In genomic region chr1:27562021-27562420, GRCh38 we compare ENCODE assay signal across 12 cellular contexts. TPM values are rescaled to one million over a fixed set of nuclear protein-coding genes. Genes with fewer than 3 reads are reported as not detected.
DNase-seq lines count a peak whose midpoint lies in the region; ATAC-seq and TF ChIP-seq lines count a peak whose summit lies in the region.
"Had no signal": no experiment of that assay in that cellular context is flagged by ENCODE, and none has a peak within 500 bp of the region (broad histone marks: within the 10 kb centered on the region; RNA-seq: fewer than 3 reads in every experiment).

No MANE protein-coding gene starts in this region.

- TF ChIP-seq CTCF in heart right ventricle (IDR thresholded peaks at IDR 0.05) (no peak), prostate gland (IDR thresholded peaks at IDR 0.05) (no peak), vagina (IDR thresholded peaks at IDR 0.05) (no peak)

- peak overlapping the region; percentile 64 to 98 (median 92) for H3K27ac ChIP-seq in heart right ventricle
- H3K27ac ChIP-seq in prostate gland, result peak overlapping the region; percentile 67 to 72
- H3K27ac ChIP-seq in vagina, result peak overlapping the region; percentile 96
- H3K27ac ChIP-seq: KMS-11 had no signal

- intact Hi-C loops in heart right ventricle (cut with DNase I), result loop anchor here in 3 of 10 donors (5.0 kb wide), 3 partner anchors 35 to 40 kb away; partner anchors contain the start of gene AHDC1 (in 1 of the 3)
- intact Hi-C loops in cardiac septum (cut with DNase I), result loop anchor here (2.0 to 5.0 kb wide), 2 partner anchors 35 to 37 kb away; no protein-coding TSS in a partner anchor
- intact Hi-C loops in left ventricle myocardium superior (cut with micrococcal nuclease), result loop anchor here (5.0 kb wide), 1 partner anchor 40 kb away; the partner anchor contains the start of gene AHDC1
- intact Hi-C loops in prostate gland (cut with DNase I), result no loop called here
- intact Hi-C loops in vagina (cut with DNase I), result no loop called here

- DNase-seq in heart right ventricle (no peak), cardiac septum (ENCODE audit: low spot score) (no peak), left ventricle myocardium superior (peak; percentile 33), prostate gland (ENCODE audit: low spot score) (no peak), vagina (ENCODE audit: extremely low spot score in 2 of 2) (no peak), NK-92 (lab: John Stamatoyannopoulos, UW; ENCODE audit: unreplicated experiment) (no peak), islet precursor cell (no peak), NCI-H345 treated with DMSO at 0.1 percent for 48 hours (lab: John Stamatoyannopoulos, UW; ENCODE audit: unreplicated experiment) (no peak)
- DNase-seq: activated CD4-positive, alpha-beta T cell treated with anti-CD3 and anti-CD28 coated beads for 4 hours; EL; SIG-M5 had no signal

- H3K4me3 ChIP-seq in heart right ventricle, result peak overlapping the region in 4 of 10 donors; percentile 6 to 24 (median 12)
- no peak overlapping the region for H3K4me3 ChIP-seq in prostate gland
- H3K4me3 ChIP-seq in vagina, result peak overlapping the region; percentile 4 to 37

- H3K36me3 ChIP-seq in heart right ventricle, result peaks cover 0 to 18% (median 9%) of the 10 kb centered on the region in 9 donors
- H3K36me3 ChIP-seq in prostate gland, result no peaks in the 10 kb centered on the region
- H3K36me3 ChIP-seq in vagina, result no peaks in the 10 kb centered on the region

- H3K9me3 ChIP-seq in heart right ventricle (no peaks in the 10 kb centered on the region), prostate gland (no peaks in the 10 kb centered on the region), vagina (no peaks in the 10 kb centered on the region)

- TF ChIP-seq POLR2A in prostate gland (IDR thresholded peaks at IDR 0.05) (no peak), vagina (IDR thresholded peaks at IDR 0.05) (no peak)

- H3K27me3 ChIP-seq in heart right ventricle (no peaks in the 10 kb centered on the region), prostate gland (replicated peaks; ENCODE audit: insufficient read depth) (no peaks in the 10 kb centered on the region), vagina (no peaks in the 10 kb centered on the region)

- ATAC-seq in heart right ventricle (no peak), left ventricle myocardium superior (no peak)

- H3K4me1 ChIP-seq in heart right ventricle, result peaks cover 44 to 96% (median 83%) of the 10 kb centered on the region in 9 donors
- H3K4me1 ChIP-seq in prostate gland (replicated peaks), result peaks cover 16% of the 10 kb centered on the region
- peaks cover 99% of the 10 kb centered on the region for H3K4me1 ChIP-seq in vagina

- 42 to 43% methylated on average over 20 of the region's 20 CpGs for WGBS in heart right ventricle, 2 donors
- 51% methylated on average over 20 of the region's 20 CpGs for WGBS in prostate gland

RNA-seq across cellular contexts. Expression of gene AHDC1, which starts 41.9 kb away (rescaled TPM):
- total RNA-seq in heart right ventricle, result 10 to 100 TPM; 32.2 to 53.1 (median 42.9) TPM
- polyA plus RNA-seq in heart right ventricle, result 10 to 100 TPM; 17.0 to 33.7 TPM
- total RNA-seq in cardiac septum, result 57.7 TPM
- total RNA-seq in left ventricle myocardium superior, result 42.8 TPM
- 10 to 100 TPM; 27.1 to 83.7 TPM for total RNA-seq in prostate gland
- total RNA-seq in vagina, result 62.4 TPM

Comparison
In these comparisons a context has a peak if more than half of its experiments do, and no peak if none do; other contexts are left out.
1. H3K4me3 ChIP-seq: peak in vagina (2 of 2); none in prostate gland (0 of 2).
2. intact Hi-C loops: an anchor here in cardiac septum (2.0 to 5.0 kb wide) and left ventricle myocardium superior (5.0 kb wide); none called in prostate gland and vagina.
3. Peak in every context shown above with its lines, with median percentiles within 50 percentile points of each other: H3K27ac ChIP-seq.